Comparison of ENCODE assay signal across 8 cellular contexts in genomic region chr18:9683418-9684396, GRCh38. TPM values are rescaled to one million over a fixed set of nuclear protein-coding genes. Genes with fewer than 3 reads are reported as not detected.
DNase-seq lines count a peak whose midpoint lies in the region; ATAC-seq and TF ChIP-seq lines count a peak whose summit lies in the region.

No MANE protein-coding gene starts in this region.

- intact Hi-C loops in right cardiac atrium (cut with DNase I) (loop anchor here in 1 of 4 donors (10.0 kb wide), 1 partner anchor 81 kb away; no protein-coding TSS in a partner anchor), thyroid gland (cut with DNase I) (no loop called here)

- ATAC-seq in right cardiac atrium (peak; percentile 84 to 87), GM19035 (IDR thresholded peaks at IDR 0.05; ENCODE audit: unreplicated experiment) (no peak), HG03108 (IDR thresholded peaks at IDR 0.05; ENCODE audit: unreplicated experiment) (no peak)

- H3K4me1 ChIP-seq in ACC112 (ENCODE audit: control insufficient read depth, insufficient read depth, low read length, unreplicated experiment) (peaks cover 15% of the 10 kb centered on the region), right cardiac atrium (ENCODE audit: control insufficient read depth, insufficient read depth, low read length) (peaks cover 2% of the 10 kb centered on the region), thyroid gland (peaks cover 11 to 24% of the 10 kb centered on the region in 2 donors)

- H3K27ac ChIP-seq in ACC112 (ENCODE audit: low read depth, low read length) (peak overlapping the region; percentile 53), WERI-Rb-1 (no peak overlapping the region), right cardiac atrium (ENCODE audit: low read length) (peak overlapping the region; percentile 3), thyroid gland (peak overlapping the region; percentile 3 to 52 (median 49))

- no peak for TF ChIP-seq POLR2A in thyroid gland (IDR thresholded peaks at IDR 0.05)

- H2AFZ ChIP-seq in ACC112 (ENCODE audit: low read length, unreplicated experiment) = peak overlapping the region; percentile 94

- H3K9me3 ChIP-seq in WERI-Rb-1 (ENCODE audit: severe bottlenecking) (no peaks in the 10 kb centered on the region), right cardiac atrium (ENCODE audit: control insufficient read depth, low read length) (no peaks in the 10 kb centered on the region), thyroid gland (no peaks in the 10 kb centered on the region)

- H3K36me3 ChIP-seq in ACC112 (ENCODE audit: insufficient read depth, low read length) (no peaks in the 10 kb centered on the region), WERI-Rb-1 (no peaks in the 10 kb centered on the region), thyroid gland (no peaks in the 10 kb centered on the region)

- 68% methylated on average over 9 of the region's 9 CpGs for WGBS in right cardiac atrium
- 48 to 52% methylated on average over 9 of the region's 9 CpGs for WGBS in thyroid gland, 2 donors

- H3K4me3 ChIP-seq in ACC112 (ENCODE audit: low read depth, low read length) (peak overlapping the region; percentile 60), WERI-Rb-1 (ENCODE audit: low read depth, low read length) (no peak overlapping the region), right cardiac atrium (ENCODE audit: low read length) (no peak overlapping the region), thyroid gland (replicated peaks in 1 of 3) (no peak overlapping the region)

- no peaks in the 10 kb centered on the region for H3K79me2 ChIP-seq in ACC112 (ENCODE audit: control insufficient read depth, insufficient read depth, low read length, unreplicated experiment)

- no peaks in the 10 kb centered on the region for H3K27me3 ChIP-seq in ACC112 (ENCODE audit: insufficient read depth, low read length)
- no peaks in the 10 kb centered on the region for H3K27me3 ChIP-seq in WERI-Rb-1 (ENCODE audit: insufficient read depth, low read depth, severe bottlenecking)
- no peaks in the 10 kb centered on the region for H3K27me3 ChIP-seq in right cardiac atrium (ENCODE audit: control insufficient read depth, insufficient read depth)
- no peaks in the 10 kb centered on the region for H3K27me3 ChIP-seq in thyroid gland

- DNase-seq in HT-29 (ENCODE audit: low spot score) (peak; percentile 84), WERI-Rb-1 (no peak), right cardiac atrium (peak in 1 of 3 donors; percentile 61), thyroid gland (peak; percentile 35 to 54), NCI-H187 (lab: John Stamatoyannopoulos, UW) (no peak)

- TF ChIP-seq CTCF in WERI-Rb-1 (IDR thresholded peaks at IDR 0.05; ENCODE audit: low read depth, low read length) (peak; percentile 42), thyroid gland (IDR thresholded peaks at IDR 0.05) (peak in 3 of 6 experiments; percentile 40 to 43 (median 42))

RNA-seq across cellular contexts. Expression of gene RAB31, which starts 24.4 kb away (rescaled TPM):
- total RNA-seq in HT-29 (2014; rRNA removed; shearing (Covaris generic)) = 1.7 and 1.9 TPM in 2 replicates
- total RNA-seq in right cardiac atrium = 10 to 100 TPM; 21.5 to 42.3 (median 26.0) TPM
- polyA plus RNA-seq in right cardiac atrium = 9.1 TPM
- total RNA-seq in thyroid gland = 10 to 100 TPM; 33.9 to 72.7 (median 40.8) TPM

Comparison
In these comparisons a context has a peak if more than half of its experiments do, and no peak if none do; other contexts are left out.
1. DNase-seq: peak in HT-29 (single experiment) and thyroid gland (2 of 2); none in WERI-Rb-1 (single experiment) and NCI-H187 (0 of 2).
2. ATAC-seq: peak in right cardiac atrium (2 of 2); none in GM19035 (single experiment) and HG03108 (single experiment).